ENCODE assay signal across 24 cellular contexts in genomic region chr5:4205408-4205807, GRCh38.
DNase-seq lines count a peak whose midpoint lies in the region.
"Had no signal": no experiment of that assay in that cellular context is flagged by ENCODE, and none has a peak within 500 bp of the region (broad histone marks: within the 10 kb centered on the region; RNA-seq: fewer than 3 reads in every experiment).

No MANE protein-coding gene starts in this region.

- peaks cover 8% of the 10 kb centered on the region for H3K4me1 ChIP-seq in adipocyte (ENCODE audit: control insufficient read depth, insufficient read depth, low read length)
- H3K4me1 ChIP-seq: psoas muscle, tibial artery had no signal

- H3K9me3 ChIP-seq in adipocyte (ENCODE audit: control insufficient read depth, low read length) = no peaks in the 10 kb centered on the region
- H3K9me3 ChIP-seq: heart right ventricle, psoas muscle, tibial artery had no signal

- no peak overlapping the region for H3K9ac ChIP-seq in adipocyte (ENCODE audit: low read length)

- H3K36me3 ChIP-seq in adipocyte (ENCODE audit: control insufficient read depth, insufficient read depth, low read length, severe bottlenecking) = no peaks in the 10 kb centered on the region
- H3K36me3 ChIP-seq: heart right ventricle, tibial artery had no signal

- H3K27me3 ChIP-seq in adipocyte (replicated peaks; ENCODE audit: control insufficient read depth, insufficient read depth, low read length) (no peaks in the 10 kb centered on the region), layer of hippocampus (ENCODE audit: control insufficient read depth, insufficient read depth, low read length) (no peaks in the 10 kb centered on the region)
- H3K27me3 ChIP-seq: tibial artery had no signal

- H3K27ac ChIP-seq in layer of hippocampus (ENCODE audit: low read depth, low read length) (peak overlapping the region; percentile 27), temporal lobe (ENCODE audit: low read depth, low read length) (peak overlapping the region; percentile 79)
- H3K27ac ChIP-seq: psoas muscle, tibial artery had no signal

- peak; percentile 4 for DNase-seq in adipocyte (ENCODE audit: low read depth)
- DNase-seq in ecto neural progenitor cell (ENCODE audit: low spot score) = peak; percentile 22
- DNase-seq in NAMALWA (ENCODE audit: low spot score) = no peak
- DNase-seq in HT-29 (ENCODE audit: low spot score) = no peak
- DNase-seq in activated CD4-positive, CD25-positive, alpha-beta regulatory T cell treated with anti-CD3 and anti-CD28 coated beads, Interleukin-2, amount 50 U/mL, for 72 hours = no peak
- no peak for DNase-seq in NCI-H1092 (lab: John Stamatoyannopoulos, UW)
- DNase-seq: activated CD4-positive, alpha-beta T cell treated with anti-CD3 and anti-CD28 coated beads for 1 hour; activated CD8-positive, alpha-beta memory T cell treated with anti-CD3 and anti-CD28 coated beads for 24 hours; activated naive CD4-positive, alpha-beta T cell treated with anti-CD3 and anti-CD28 coated beads for 36 hours; activated T-cell treated with anti-CD3 and anti-CD28 coated beads, Interleukin-2, amount 50 U/mL, for 4 hours; CD4-positive, CD25-positive, alpha-beta regulatory T cell; cortex of kidney; DMS153; heart right ventricle; NCI-H1694; NCI-H526 treated with DMSO at 0.1 percent for 48 hours; psoas muscle; SHP77; stimulated activated naive B cell treated with anti-CD40 and anti-IgM and Interleukin-4, amounts not matched to agents 10 μg/mL and 1 μg/mL and 100 μg/mL, for 72 hours; tibial artery had no signal

- peak overlapping the region; percentile 3 for H3K4me3 ChIP-seq in adipocyte (ENCODE audit: low read length)
- H3K4me3 ChIP-seq: heart right ventricle, lung, psoas muscle, smooth muscle cell, tibial artery had no signal

Comparison
In these comparisons a context has a peak if more than half of its experiments do, and no peak if none do; other contexts are left out.
1. DNase-seq: peak in adipocyte (single experiment) and ecto neural progenitor cell (single experiment); none in NAMALWA (single experiment), HT-29 (single experiment), activated CD4-positive, CD25-positive, alpha-beta regulatory T cell treated with anti-CD3 and anti-CD28 coated beads, Interleukin-2, amount 50 U/mL, for 72 hours (single experiment) and NCI-H1092 (single experiment).